Comparison of ENCODE assay signal across 20 cellular contexts in the genomic region with DNA sequence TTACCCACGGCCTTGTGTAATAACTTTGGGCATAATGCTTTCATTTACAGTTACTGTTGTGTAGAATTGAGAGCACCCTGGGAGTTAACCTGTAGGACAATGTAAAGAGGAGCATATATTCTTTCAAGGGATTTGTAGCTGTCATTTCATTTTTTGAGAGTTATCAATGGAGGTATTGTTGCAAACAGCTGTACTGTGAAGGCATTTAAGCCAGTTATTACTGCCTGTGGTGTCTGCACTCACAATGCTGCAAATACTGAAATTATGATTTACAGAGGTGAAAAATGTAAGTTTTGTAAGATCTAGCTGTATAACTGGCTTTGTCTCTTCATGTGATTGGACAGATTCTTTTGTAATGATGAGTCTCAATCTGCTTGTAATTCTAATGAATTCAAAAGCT.
"Had no signal": no experiment of that assay in that cellular context is flagged by ENCODE, and none has a peak within 500 bp of the region (broad histone marks: within the 10 kb centered on the region; RNA-seq: fewer than 3 reads in every experiment).

No MANE protein-coding gene starts in this region.

- H3K4me1 Mint-ChIP-seq: naive thymus-derived CD4-positive, alpha-beta T cell had no signal

- DNase-seq: dermis blood vessel endothelial cell; dorsolateral prefrontal cortex; effector CD4-positive, alpha-beta T cell; effector memory CD4-positive, alpha-beta T cell; foreskin fibroblast; foreskin melanocyte; gastrocnemius medialis; glutamatergic neuron; head of caudate nucleus; heart right ventricle; hippocampal formation; left cardiac atrium; left lung; left ventricle myocardium superior; lower lobe of right lung; mesenchymal stem cell; midbrain; naive thymus-derived CD4-positive, alpha-beta T cell had no signal

- H3K4me3 Mint-ChIP-seq: naive thymus-derived CD4-positive, alpha-beta T cell had no signal

- H3K27me3 ChIP-seq: dorsolateral prefrontal cortex, esophagus muscularis mucosa, gastrocnemius medialis, heart right ventricle, left lung had no signal

- H3K27me3 Mint-ChIP-seq: naive thymus-derived CD4-positive, alpha-beta T cell had no signal

- ATAC-seq: gastrocnemius medialis; heart right ventricle; left cardiac atrium; left lung; left ventricle myocardium superior; lower lobe of right lung; naive thymus-derived CD4-positive, alpha-beta T cell had no signal

- H3K27ac ChIP-seq: coronary artery, dorsolateral prefrontal cortex, esophagus muscularis mucosa, gastrocnemius medialis, heart right ventricle, left lung, lower lobe of right lung had no signal

- H3K36me3 ChIP-seq: esophagus muscularis mucosa, gastrocnemius medialis, heart right ventricle, left lung, lower lobe of right lung had no signal

- H3K36me3 Mint-ChIP-seq: naive thymus-derived CD4-positive, alpha-beta T cell had no signal

- H3K4me1 ChIP-seq: esophagus muscularis mucosa, gastrocnemius medialis, heart right ventricle, left lung, lower lobe of right lung had no signal

- H3K9me3 ChIP-seq: esophagus muscularis mucosa, lower lobe of right lung had no signal

- H3K27ac Mint-ChIP-seq: naive thymus-derived CD4-positive, alpha-beta T cell had no signal

- H3K4me3 ChIP-seq: coronary artery, dorsolateral prefrontal cortex, esophagus muscularis mucosa, gastrocnemius medialis, heart right ventricle, left lung, lower lobe of right lung had no signal
